In the genomic region with DNA sequence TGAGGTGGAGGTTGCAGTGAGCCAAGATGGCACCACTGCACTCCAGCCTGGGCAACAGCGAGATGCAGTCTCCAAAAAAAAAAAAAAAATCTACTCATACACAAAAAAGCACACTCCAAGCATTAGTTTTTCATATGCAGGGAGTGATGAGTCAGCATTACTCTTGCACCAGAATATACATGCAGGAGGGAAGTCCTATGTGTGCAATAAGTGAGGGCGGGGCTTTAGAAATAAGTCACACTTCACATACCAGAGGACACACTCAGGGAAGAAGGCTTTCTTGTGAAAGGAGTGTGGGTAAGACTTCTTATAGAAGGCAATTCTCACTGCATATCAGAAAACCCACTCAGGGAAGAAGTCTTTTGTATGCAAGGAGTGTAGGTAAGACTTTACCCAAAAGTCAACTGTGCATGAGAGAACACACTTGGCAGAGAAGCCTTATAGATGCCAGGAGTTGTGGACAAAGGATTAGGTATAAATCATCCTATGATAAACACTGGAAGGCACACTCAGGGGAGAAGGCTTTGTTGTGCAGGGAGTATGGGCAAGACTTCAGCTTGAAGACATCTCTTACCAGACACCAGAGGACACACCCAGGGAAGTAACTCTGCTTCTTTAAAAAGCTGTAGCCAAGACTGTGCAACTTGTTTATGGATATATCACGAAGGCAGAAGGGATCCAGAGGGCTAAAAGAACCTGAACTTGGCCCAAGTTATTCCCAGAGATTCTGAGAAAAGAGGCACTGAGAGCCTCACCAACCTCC, we compare ENCODE assay signal across 9 cellular contexts. TPM values are rescaled to one million over a fixed set of nuclear protein-coding genes. Genes with fewer than 3 reads are reported as not detected.
DNase-seq lines count a peak whose midpoint lies in the region; ATAC-seq lines count a peak whose summit lies in the region.
"Had no signal": no experiment of that assay in that cellular context is flagged by ENCODE, and none has a peak within 500 bp of the region (broad histone marks: within the 10 kb centered on the region; RNA-seq: fewer than 3 reads in every experiment).

No MANE protein-coding gene starts in this region.

- peaks cover 47% of the 10 kb centered on the region for H3K4me1 Mint-ChIP-seq in activated T-helper 2 cell treated with anti-CD3 and anti-CD28 coated beads, Interferon-gamma antibody, Interleukin-2, Interleukin-4, amounts not matched to agents 10 μg/mL and 5 μg/mL and 100 μg/mL, durations not matched to agents 14 hours and 24 hours and 36 hours (ENCODE audit: low read depth)

- no peaks in the 10 kb centered on the region for H3K27me3 Mint-ChIP-seq in activated T-helper 2 cell treated with anti-CD3 and anti-CD28 coated beads, Interferon-gamma antibody, Interleukin-2, Interleukin-4, amounts not matched to agents 10 μg/mL and 5 μg/mL and 100 μg/mL, durations not matched to agents 14 hours and 24 hours and 36 hours (ENCODE audit: low read depth)

- H3K9me3 Mint-ChIP-seq in activated T-helper 2 cell treated with anti-CD3 and anti-CD28 coated beads, Interferon-gamma antibody, Interleukin-2, Interleukin-4, amounts not matched to agents 10 μg/mL and 5 μg/mL and 100 μg/mL, durations not matched to agents 14 hours and 24 hours and 36 hours, result no peaks in the 10 kb centered on the region

- no peak for ATAC-seq in GM21390 (IDR thresholded peaks at IDR 0.05; ENCODE audit: unreplicated experiment)

- intact Hi-C loops in activated T-helper 2 cell treated with anti-CD3 and anti-CD28 coated beads, Interferon-gamma antibody, Interleukin-2, Interleukin-4, amounts not matched to agents 10 μg/mL and 5 μg/mL and 100 μg/mL, durations not matched to agents 14 hours and 24 hours and 36 hours (cut with micrococcal nuclease), result loop anchor here (5.0 kb wide), 1 partner anchor 33 kb away; no protein-coding TSS in a partner anchor

- DNase-seq in AG08395 (ENCODE audit: low spot score), result peak; percentile 45
- DNase-seq in HT1080 (ENCODE audit: low read depth), result peak; percentile 80
- DNase-seq in activated T-helper 2 cell treated with anti-CD3 and anti-CD28 coated beads, Interferon-gamma antibody, Interleukin-2, Interleukin-4, amounts not matched to agents 10 μg/mL and 5 μg/mL and 100 μg/mL, durations not matched to agents 14 hours and 24 hours and 36 hours (ENCODE audit: low spot score), result no peak
- DNase-seq in iris pigment epithelial cell (ENCODE audit: low read depth), result peak; percentile 84
- DNase-seq in activated naive CD4-positive, alpha-beta T cell treated with Interleukin-2 at 50 U/mL for 16 hours, result no peak
- no peak for DNase-seq in HuH-7.5 (ENCODE audit: low spot score)
- no peak for DNase-seq in NCI-H2107 treated with DMSO at 0.1 percent for 48 hours (lab: John Stamatoyannopoulos, UW; ENCODE audit: unreplicated experiment)
- DNase-seq: NCI-H524 treated with DMSO at 0.1 percent for 48 hours had no signal

- peaks cover 31% of the 10 kb centered on the region for H3K36me3 Mint-ChIP-seq in activated T-helper 2 cell treated with anti-CD3 and anti-CD28 coated beads, Interferon-gamma antibody, Interleukin-2, Interleukin-4, amounts not matched to agents 10 μg/mL and 5 μg/mL and 100 μg/mL, durations not matched to agents 14 hours and 24 hours and 36 hours (ENCODE audit: low read depth)

- H3K27ac Mint-ChIP-seq in activated T-helper 2 cell treated with anti-CD3 and anti-CD28 coated beads, Interferon-gamma antibody, Interleukin-2, Interleukin-4, amounts not matched to agents 10 μg/mL and 5 μg/mL and 100 μg/mL, durations not matched to agents 14 hours and 24 hours and 36 hours, result peak overlapping the region; percentile 21

- no peak overlapping the region for H3K4me3 Mint-ChIP-seq in activated T-helper 2 cell treated with anti-CD3 and anti-CD28 coated beads, Interferon-gamma antibody, Interleukin-2, Interleukin-4, amounts not matched to agents 10 μg/mL and 5 μg/mL and 100 μg/mL, durations not matched to agents 14 hours and 24 hours and 36 hours (ENCODE audit: low read depth)

RNA-seq across cellular contexts. Expression of a gene that starts 50.5 kb away (rescaled TPM):
- total RNA-seq in HT1080 (2014; rRNA removed; shearing (Covaris generic)), result 3.7 and 8.5 TPM in 2 replicates
- 14.8 and 19.0 TPM in 2 replicates for polyA plus RNA-seq in HT1080 (2015; cell fraction: cytosol; rRNA removed)
- 19.0 and 23.5 TPM in 2 replicates for polyA plus RNA-seq in HT1080 (2015; cell fraction: nucleus; rRNA removed)
- total RNA-seq in activated T-helper 2 cell treated with anti-CD3 and anti-CD28 coated beads, Interferon-gamma antibody, Interleukin-2, Interleukin-4, amounts not matched to agents 10 μg/mL and 5 μg/mL and 100 μg/mL, durations not matched to agents 14 hours and 24 hours and 36 hours, result 28.0 and 32.0 TPM in 2 replicates

Comparison
In these comparisons a context has a peak if more than half of its experiments do, and no peak if none do; other contexts are left out.
1. DNase-seq: peak in AG08395 (single experiment), HT1080 (single experiment) and iris pigment epithelial cell (single experiment); none in activated T-helper 2 cell treated with anti-CD3 and anti-CD28 coated beads, Interferon-gamma antibody, Interleukin-2, Interleukin-4, amounts not matched to agents 10 μg/mL and 5 μg/mL and 100 μg/mL, durations not matched to agents 14 hours and 24 hours and 36 hours (single experiment), activated naive CD4-positive, alpha-beta T cell treated with Interleukin-2 at 50 U/mL for 16 hours (single experiment), HuH-7.5 (single experiment) and NCI-H2107 treated with DMSO at 0.1 percent for 48 hours (single experiment).